ENCODE assay signal across 8 cellular contexts in the genomic region with DNA sequence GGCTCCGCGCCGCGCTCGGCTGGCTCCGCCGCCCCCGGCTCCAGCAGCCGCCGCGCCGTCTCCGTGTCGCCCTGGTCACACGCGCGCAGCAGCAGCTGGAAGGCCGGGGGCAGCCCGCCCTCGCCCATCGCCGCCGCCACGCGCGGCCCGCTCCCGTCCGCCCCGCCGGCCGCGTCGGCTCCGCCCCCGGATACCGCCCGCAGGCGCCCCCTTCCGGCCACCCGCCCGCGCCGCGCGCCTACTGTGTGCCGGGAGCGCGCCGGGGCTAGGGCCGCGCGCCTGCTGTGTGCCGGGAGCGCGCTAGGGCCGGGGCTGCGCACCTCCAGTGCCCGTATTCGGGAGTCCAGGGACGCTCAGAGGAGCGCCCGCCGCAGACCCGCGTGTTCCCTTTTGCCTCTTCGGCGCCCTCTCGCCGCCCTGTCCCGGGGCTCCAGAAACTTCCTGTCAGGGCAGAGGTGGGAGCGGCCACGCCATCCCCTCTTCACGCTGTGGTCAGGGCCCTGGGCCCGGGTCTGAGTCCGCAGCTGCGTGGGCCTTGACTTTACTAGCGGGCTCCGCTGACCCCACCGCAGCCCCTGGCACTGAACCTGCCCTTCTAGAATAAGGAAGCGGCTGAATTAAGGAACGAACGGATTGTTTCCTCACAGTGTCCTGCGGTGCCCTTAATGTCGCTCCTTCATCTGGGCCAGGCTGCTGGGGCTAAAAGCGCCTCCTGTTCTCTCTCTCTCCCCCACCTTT. TPM values are rescaled to one million over a fixed set of nuclear protein-coding genes. Genes with fewer than 3 reads are reported as not detected.
A peak's percentile ranks its signal among the peaks of the same experiment; 100 is the strongest.
DNase-seq lines count a peak whose midpoint lies in the region; ATAC-seq and TF ChIP-seq lines count a peak whose summit lies in the region.

Gene ANKS6, minus strand, starts transcription at position 192 of the 738 bp plus-strand sequence. Its CDS starts 64 bp downstream, at position 128.

- H3K4me1 ChIP-seq in DOHH2 (ENCODE audit: control insufficient read depth, low read length) (peaks cover 16% of the 10 kb centered on the region), upper lobe of left lung (peaks cover 15 to 39% (median 23%) of the 10 kb centered on the region in 4 donors)

- H3F3A ChIP-seq in DOHH2 (ENCODE audit: control insufficient read depth, insufficient read depth), result no peaks in the 10 kb centered on the region

- no peaks in the 10 kb centered on the region for H3K9me2 ChIP-seq in DOHH2 (replicated peaks; ENCODE audit: control insufficient read depth, low read length)

- intact Hi-C loops in left cardiac atrium (cut with DNase I), result no loop called here

- H3K27ac ChIP-seq in DOHH2 (ENCODE audit: low read depth, low read length) (no peak within 1 kb of the TSS), adipose tissue (ENCODE audit: low read depth, low read length) (no peak within 1 kb of the TSS), upper lobe of left lung (peak within 1 kb of the TSS; percentile 71 to 82 (median 78))

- no peaks in the 10 kb centered on the region for H3K9me3 Mint-ChIP-seq in progenitor cell of endocrine pancreas (ENCODE audit: low read depth)

- H3K27me3 Mint-ChIP-seq in progenitor cell of endocrine pancreas, result no peaks in the 10 kb centered on the region

- H4K20me1 ChIP-seq in DOHH2 (ENCODE audit: control insufficient read depth, insufficient read depth, low read depth, low read length), result no peaks in the 10 kb centered on the region

- TF ChIP-seq POLR2A in upper lobe of left lung (IDR thresholded peaks at IDR 0.05), result peak in 3 of 4 donors; percentile 16 to 62 (median 54)

- no peaks in the 10 kb centered on the region for H3K36me3 Mint-ChIP-seq in progenitor cell of endocrine pancreas (ENCODE audit: insufficient read depth)

- TF ChIP-seq CTCF in DOHH2 (IDR thresholded peaks at IDR 0.05; ENCODE audit: low read depth, low read length, poor library complexity, severe bottlenecking) (peak; percentile 17), progenitor cell of endocrine pancreas (IDR thresholded peaks at IDR 0.05; ENCODE audit: unreplicated experiment) (peak; percentile 64), upper lobe of left lung (IDR thresholded peaks at IDR 0.05) (peak; percentile 57 to 93 (median 88))

- H3K4me2 ChIP-seq in DOHH2 (ENCODE audit: low read length), result peak within 1 kb of the TSS; percentile 91

- WGBS in adipose tissue, 3 donors, result 2 to 8% (median 3%) methylated on average over 36 to 86 of the region's 86 CpGs
- WGBS in upper lobe of left lung, 2 donors, result 7 to 24% methylated on average over 10 to 30 of the region's 86 CpGs

- H3K4me3 ChIP-seq in DOHH2 (ENCODE audit: low read length), result peak within 1 kb of the TSS; percentile 82
- peak within 1 kb of the TSS; percentile 66 to 86 (median 76) for H3K4me3 ChIP-seq in upper lobe of left lung

- peaks cover 6% of the 10 kb centered on the region for H3K79me2 ChIP-seq in DOHH2 (ENCODE audit: control insufficient read depth, low read length)

- no peak for TF ChIP-seq EP300 in upper lobe of left lung (IDR thresholded peaks at IDR 0.05)

- H3K36me3 ChIP-seq in DOHH2 (ENCODE audit: control insufficient read depth, low read length) (no peaks in the 10 kb centered on the region), upper lobe of left lung (no peaks in the 10 kb centered on the region)

- peak within 1 kb of the TSS; percentile 81 for H3K4me3 Mint-ChIP-seq in progenitor cell of endocrine pancreas (ENCODE audit: low read depth)

- peaks cover 6% of the 10 kb centered on the region for H3K9me3 ChIP-seq in DOHH2 (ENCODE audit: control insufficient read depth, insufficient read depth, low read length)
- H3K9me3 ChIP-seq in upper lobe of left lung, result peaks cover 0 to 5% (median 0%) of the 10 kb centered on the region in 4 donors

- H3K27ac Mint-ChIP-seq in progenitor cell of endocrine pancreas, result peak within 1 kb of the TSS; percentile 87

- H3K27me3 ChIP-seq in DOHH2 (ENCODE audit: control insufficient read depth, low read length) (peaks cover 10% of the 10 kb centered on the region; the same call in 1 of the 2 replicates), upper lobe of left lung (no peaks in the 10 kb centered on the region)

- DNase-seq in KG1 (lab: John Stamatoyannopoulos, UW) (peak; percentile 51), T follicular helper cell (ENCODE audit: low read depth) (peak; percentile 74), left cardiac atrium (peak; percentile 85), progenitor cell of endocrine pancreas (ENCODE audit: low spot score, unreplicated experiment) (peak; percentile 91), upper lobe of left lung (peak; percentile 81 to 98)

- ATAC-seq in GM21619 (IDR thresholded peaks at IDR 0.05; ENCODE audit: unreplicated experiment) (peak; percentile 90), left cardiac atrium (peak; percentile 95 to 96), upper lobe of left lung (ENCODE audit: low FRiP score in 2 of 2) (peak; percentile 94 to 98)

- H3K4me1 Mint-ChIP-seq in progenitor cell of endocrine pancreas (ENCODE audit: low read depth), result peaks cover 15% of the 10 kb centered on the region

RNA-seq across cellular contexts. Expression of gene ANKS6, which starts in this region (rescaled TPM):
- 10 to 100 TPM in 2 of 3 donors, 1 to 10 TPM in 1; 8.5 to 13.0 (median 10.4) TPM for polyA plus RNA-seq in adipose tissue
- total RNA-seq in left cardiac atrium (1 to 10 TPM; 6.5 to 7.4 TPM), progenitor cell of endocrine pancreas (39.7 TPM in 2 replicates), upper lobe of left lung (10 to 100 TPM; 25.6 to 56.2 (median 34.2) TPM)

Comparison
In these comparisons a context has a peak if more than half of its experiments do, and no peak if none do; other contexts are left out.
1. H3K27ac ChIP-seq: peak in upper lobe of left lung (4 of 4); none in DOHH2 (single experiment) and adipose tissue (single experiment).
2. CTCF ChIP-seq: peak in every context shown above with its lines; median percentile 88 in upper lobe of left lung; 64 in progenitor cell of endocrine pancreas; 17 in DOHH2.
3. Peak in every context shown above with its lines, with median percentiles within 50 percentile points of each other: ATAC-seq and DNase-seq.